8 cellular contexts compared by ENCODE assay signal in the genomic region with DNA sequence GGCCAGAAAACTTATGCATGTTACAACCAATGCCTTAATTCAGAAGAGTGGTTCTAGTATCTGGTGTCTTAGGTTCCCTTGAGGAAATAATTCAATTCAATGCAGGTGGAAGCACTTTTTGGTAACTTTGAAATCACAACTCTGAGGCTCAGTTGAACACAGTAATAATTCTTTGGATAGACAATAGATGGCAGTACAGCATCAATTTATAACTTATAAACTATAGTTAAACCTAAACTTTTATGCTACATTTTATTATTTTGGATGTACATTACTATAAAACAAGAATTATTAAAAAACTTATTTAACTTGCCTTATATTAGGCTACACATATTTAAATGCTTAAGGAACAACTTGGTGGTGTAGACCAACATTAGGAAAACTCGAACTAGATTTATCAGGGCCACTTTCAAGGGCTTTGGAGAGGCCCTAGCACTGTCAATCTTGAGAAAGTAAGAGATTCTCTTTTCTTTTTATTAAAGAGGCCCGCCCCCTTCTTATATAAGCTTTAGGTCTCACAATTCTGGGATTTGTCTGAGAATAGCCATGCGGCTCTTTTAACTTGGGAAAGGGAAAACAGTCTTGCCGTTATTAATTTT.
DNase-seq lines count a peak whose midpoint lies in the region; ATAC-seq, FAIRE-seq and TF ChIP-seq lines count a peak whose summit lies in the region.

No MANE protein-coding gene starts in this region.

- WGBS in hepatocyte (ENCODE audit: low lambda C conversion rate, missing lambda C conversion rate): 55% methylated on average over 4 of the region's 4 CpGs

- no peaks in the 10 kb centered on the region for H3K9me3 ChIP-seq in hepatocyte (ENCODE audit: low read depth)

- H3K4me3 ChIP-seq in hepatocyte: no peak overlapping the region
- no peak overlapping the region for H3K4me3 ChIP-seq in coronary artery

- H3K27ac ChIP-seq in hepatocyte: no peak overlapping the region
- H3K27ac ChIP-seq in coronary artery: no peak overlapping the region

- in situ Hi-C loops in SK-MEL-5 (cut with HindIII; ENCODE audit: low pct_unique_long_range_greater_than_20kb, low sequenced_read_pairs): loop anchor here (10.0 kb wide), 1 partner anchor 108 kb away; no protein-coding TSS in a partner anchor

- no peaks in the 10 kb centered on the region for H3K36me3 ChIP-seq in hepatocyte (replicated peaks; ENCODE audit: insufficient read depth, low read depth)

- peaks cover 6% of the 10 kb centered on the region for H3K27me3 ChIP-seq in hepatocyte

- peak; percentile 70 for TF ChIP-seq CTCF in hepatocyte (IDR thresholded peaks at IDR 0.05; ENCODE audit: poor library complexity)
- no peak for TF ChIP-seq CTCF in coronary artery (IDR thresholded peaks at IDR 0.05)

- H3K79me2 ChIP-seq in hepatocyte: no peaks in the 10 kb centered on the region

- H3K9me2 ChIP-seq in hepatocyte (replicated peaks; ENCODE audit: insufficient read depth): no peaks in the 10 kb centered on the region

- FAIRE-seq in GM12891 (lab: Jason Lieb, UNC): peak; percentile 70

- DNase-seq in A172 (ENCODE audit: low spot score) (peak; percentile 9), GM12891 (ENCODE audit: insufficient read length, low spot score) (no peak), SK-MEL-5 (ENCODE audit: low read depth, low spot score) (peak; percentile 31), hepatocyte (ENCODE audit: low spot score) (no peak), coronary artery (ENCODE audit: low spot score) (no peak), ecto neural progenitor cell (ENCODE audit: low spot score) (no peak)

- H3K4me2 ChIP-seq in hepatocyte: peak overlapping the region; percentile 20

- no peak for TF ChIP-seq POLR2A in GM12891 (IDR thresholded peaks at IDR 0.05; ENCODE audit: low read depth, low read length)

- H2AFZ ChIP-seq in hepatocyte: no peak overlapping the region

- no peaks in the 10 kb centered on the region for H3K4me1 ChIP-seq in hepatocyte (ENCODE audit: insufficient read depth)

- ATAC-seq in GM21367 (IDR thresholded peaks at IDR 0.05; ENCODE audit: unreplicated experiment) (no peak), GM21381 (IDR thresholded peaks at IDR 0.05; ENCODE audit: unreplicated experiment) (no peak)

- H4K20me1 ChIP-seq in hepatocyte (ENCODE audit: insufficient read depth, poor library complexity, severe bottlenecking): no peaks in the 10 kb centered on the region

TF ChIP-seq in GM12891, 5 proteins besides CTCF, POLR2A, EP300 and RAD21:
- TF ChIP-seq PAX5 (IDR thresholded peaks at IDR 0.05; ENCODE audit: insufficient read depth, low read length, severe bottlenecking) (no peak), TAF1 (IDR thresholded peaks at IDR 0.05; ENCODE audit: low read depth, low read length) (no peak)
TF ChIP-seq in GM12891: peak in this region for 0.

Comparison
In these comparisons a context has a peak if more than half of its experiments do, and no peak if none do; other contexts are left out.
1. DNase-seq: peak in A172 (single experiment) and SK-MEL-5 (single experiment); none in GM12891 (single experiment), hepatocyte (single experiment), coronary artery (single experiment) and ecto neural progenitor cell (single experiment).